10 cellular contexts compared by ENCODE assay signal in the genomic region with DNA sequence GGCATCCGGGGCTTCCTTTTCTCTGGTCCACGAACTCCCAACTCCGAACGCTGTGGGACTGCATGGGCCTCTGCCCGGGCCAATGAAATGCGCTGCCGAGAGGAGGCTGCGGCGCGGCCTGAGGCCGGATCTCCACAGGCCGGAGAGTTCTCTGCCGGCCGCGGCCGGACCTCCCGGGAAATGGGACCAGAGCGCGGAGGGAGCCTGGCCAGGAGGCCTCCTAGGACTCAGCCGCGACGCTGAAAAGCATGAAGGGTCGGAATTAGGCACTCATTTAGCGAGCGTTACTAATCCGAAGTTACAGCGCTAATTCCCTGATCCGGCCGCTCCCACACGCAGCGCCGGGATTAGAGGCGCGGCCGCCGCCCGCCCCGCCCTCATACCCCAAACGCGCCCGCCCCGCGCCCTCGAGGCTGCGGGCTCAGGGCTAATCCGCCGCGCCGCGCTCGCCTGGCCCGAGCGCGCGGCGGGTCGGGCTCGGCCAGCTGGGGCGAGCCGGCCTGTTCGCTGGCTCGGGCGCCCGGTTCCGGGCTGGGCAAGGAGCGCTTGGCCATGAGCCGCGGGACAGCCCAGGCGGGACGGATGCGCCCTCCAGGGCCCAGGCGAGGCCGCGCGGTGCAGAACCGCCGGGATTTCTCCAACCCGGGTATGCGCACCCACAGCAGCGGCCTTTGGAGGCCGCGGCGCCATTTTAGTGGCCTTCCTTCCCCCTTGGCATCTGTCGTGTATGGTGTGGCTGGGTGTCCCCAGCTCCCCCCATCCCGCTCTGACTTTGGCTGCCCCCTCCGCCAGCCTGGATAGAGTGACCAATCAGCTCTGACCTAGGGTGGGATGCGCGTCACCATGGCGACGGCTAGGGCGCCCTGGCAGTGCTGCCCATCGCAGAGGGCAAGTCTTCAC. TPM values are rescaled to one million over a fixed set of nuclear protein-coding genes. Genes with fewer than 3 reads are reported as not detected.
DNase-seq lines count a peak whose midpoint lies in the region; ATAC-seq and TF ChIP-seq lines count a peak whose summit lies in the region.
"Had no signal": no experiment of that assay in that cellular context is flagged by ENCODE, and none has a peak within 500 bp of the region (broad histone marks: within the 10 kb centered on the region; RNA-seq: fewer than 3 reads in every experiment).

No MANE protein-coding gene starts in this region.

- no peak overlapping the region for H3K9ac ChIP-seq in stomach smooth muscle (ENCODE audit: low read length in 2 of 2)

- peak overlapping the region; percentile 71 for H3K4me2 ChIP-seq in GM23338

- intact Hi-C loops in left colon (cut with DNase I, micrococcal nuclease), result no loop called here

- H3K9me2 ChIP-seq in GM23338 (ENCODE audit: insufficient read depth), result no peaks in the 10 kb centered on the region

- no peaks in the 10 kb centered on the region; the same call in 1 of the 2 replicates for H3K36me3 ChIP-seq in GM23338 (ENCODE audit: insufficient read depth)
- no peaks in the 10 kb centered on the region for H3K36me3 ChIP-seq in stomach smooth muscle (ENCODE audit: control insufficient read depth in 2 of 2, insufficient read depth in 2 of 2, low read length in 2 of 2)

- DNase-seq in GM23338 (ENCODE audit: low spot score), result peak; percentile 59
- DNase-seq in coronary artery (ENCODE audit: low spot score), result no peak
- DNase-seq in left colon, result no peak
- DNase-seq in NCI-H748 treated with DMSO at 0.1 percent for 48 hours (lab: John Stamatoyannopoulos, UW), result no peak
- DNase-seq in activated CD8-positive, alpha-beta T cell treated with anti-CD3 and anti-CD28 coated beads, Interleukin-2, amount 10 ng/mL, durations not matched to agents 7 days and 5 days, result no peak
- DNase-seq in stimulated activated CD4-positive, alpha-beta T cell treated with anti-CD3 and anti-CD28 coated beads, Interleukin-15, amount 100 ng/mL, for 24 hours, result no peak
- DNase-seq: DMS153, NCI-H2107 had no signal

- peaks cover 46% of the 10 kb centered on the region for H4K20me1 ChIP-seq in GM23338 (replicated peaks; ENCODE audit: insufficient read depth)

- POLR2A ChIA-PET in activated CD8-positive, alpha-beta T cell treated with anti-CD3 and anti-CD28 coated beads, Interleukin-2, amount 10 ng/mL, durations not matched to agents 7 days and 5 days (lab: Charles Lee), result no interaction called here

- peaks cover 98% of the 10 kb centered on the region for H3K27me3 Mint-ChIP-seq in GM23338 (ENCODE audit: insufficient read depth, low read depth, poor library complexity)
- peaks cover 82% of the 10 kb centered on the region for H3K27me3 Mint-ChIP-seq in activated CD8-positive, alpha-beta T cell treated with anti-CD3 and anti-CD28 coated beads, Interleukin-2, amount 10 ng/mL, durations not matched to agents 7 days and 5 days (ENCODE audit: low read depth)

- H3K27me3 ChIP-seq in GM23338 (ENCODE audit: insufficient read depth) (peaks cover 100% of the 10 kb centered on the region), stomach smooth muscle (ENCODE audit: control insufficient read depth in 1 of 2, insufficient read depth in 2 of 2, low read length in 2 of 2) (peaks cover 77 to 96% of the 10 kb centered on the region in 2 donors)

- H3F3A ChIP-seq in GM23338 (replicated peaks; ENCODE audit: low read depth), result peaks cover 31% of the 10 kb centered on the region

- peak overlapping the region; percentile 52 for H3K4me3 Mint-ChIP-seq in GM23338
- no peak overlapping the region for H3K4me3 Mint-ChIP-seq in activated CD8-positive, alpha-beta T cell treated with anti-CD3 and anti-CD28 coated beads, Interleukin-2, amount 10 ng/mL, durations not matched to agents 7 days and 5 days

- H3K9me3 Mint-ChIP-seq in GM23338, result peaks cover 4% of the 10 kb centered on the region; the same call in 2 of the 3 replicates
- no peaks in the 10 kb centered on the region for H3K9me3 Mint-ChIP-seq in activated CD8-positive, alpha-beta T cell treated with anti-CD3 and anti-CD28 coated beads, Interleukin-2, amount 10 ng/mL, durations not matched to agents 7 days and 5 days (ENCODE audit: insufficient read depth)

- no peaks in the 10 kb centered on the region for H3K79me2 ChIP-seq in GM23338 (replicated peaks; ENCODE audit: insufficient read depth)

- no peak for TF ChIP-seq CTCF in GM23338 (conservative IDR thresholded peaks at IDR 0.05; ENCODE audit: low read depth in 2 of 2)
- no peak for TF ChIP-seq CTCF in coronary artery (IDR thresholded peaks at IDR 0.05)

- H2AFZ ChIP-seq in GM23338, result peak overlapping the region; percentile 18; the same call in 1 of the 2 replicates

- peak; percentile 9 for ATAC-seq in GM23338
- ATAC-seq in left colon, result peak; percentile 35
- no peak for ATAC-seq in activated CD8-positive, alpha-beta T cell treated with anti-CD3 and anti-CD28 coated beads, Interleukin-2, amount 10 ng/mL, durations not matched to agents 7 days and 5 days
- no peak for ATAC-seq in GM18873 (IDR thresholded peaks at IDR 0.05; ENCODE audit: low FRiP score, unreplicated experiment)

- no peak overlapping the region for H3K27ac Mint-ChIP-seq in GM23338
- no peak overlapping the region for H3K27ac Mint-ChIP-seq in activated CD8-positive, alpha-beta T cell treated with anti-CD3 and anti-CD28 coated beads, Interleukin-2, amount 10 ng/mL, durations not matched to agents 7 days and 5 days

- no peaks in the 10 kb centered on the region for H3K36me3 Mint-ChIP-seq in GM23338 (ENCODE audit: low read depth)
- H3K36me3 Mint-ChIP-seq in activated CD8-positive, alpha-beta T cell treated with anti-CD3 and anti-CD28 coated beads, Interleukin-2, amount 10 ng/mL, durations not matched to agents 7 days and 5 days (ENCODE audit: low read depth), result peaks cover 2% of the 10 kb centered on the region

- CTCF ChIA-PET in activated CD8-positive, alpha-beta T cell treated with anti-CD3 and anti-CD28 coated beads, Interleukin-2, amount 10 ng/mL, durations not matched to agents 7 days and 5 days (lab: Charles Lee), result interaction anchor here (1.4 to 2.1 kb wide), 4 partner anchors 12 to 59 kb away, joined by 3 to 23 read pairs (median 5); no protein-coding TSS in a partner anchor

- H3K4me1 ChIP-seq in GM23338 (ENCODE audit: insufficient read depth) (peaks cover 65% of the 10 kb centered on the region), stomach smooth muscle (ENCODE audit: control insufficient read depth, insufficient read depth, low read length) (peaks cover 19% of the 10 kb centered on the region)

- H3K27ac ChIP-seq in GM23338 (ENCODE audit: low read depth) (no peak overlapping the region), coronary artery (no peak overlapping the region), stomach smooth muscle (ENCODE audit: low read length) (no peak overlapping the region)

- peak overlapping the region; percentile 48 for H3K4me3 ChIP-seq in GM23338
- peak overlapping the region; percentile 65 for H3K4me3 ChIP-seq in coronary artery
- H3K4me3 ChIP-seq in stomach smooth muscle (ENCODE audit: low read length in 2 of 2), result peak overlapping the region; percentile 40 to 47

- H3K4me1 Mint-ChIP-seq in GM23338, result peaks cover 42% of the 10 kb centered on the region
- H3K4me1 Mint-ChIP-seq in activated CD8-positive, alpha-beta T cell treated with anti-CD3 and anti-CD28 coated beads, Interleukin-2, amount 10 ng/mL, durations not matched to agents 7 days and 5 days (ENCODE audit: low read depth), result peaks cover 7% of the 10 kb centered on the region

- H3K9me3 ChIP-seq in stomach smooth muscle (ENCODE audit: control insufficient read depth in 2 of 2, low read length in 2 of 2), result no peaks in the 10 kb centered on the region

TF ChIP-seq in GM23338, 12 proteins besides CTCF, POLR2A, EP300 and RAD21:
- TF ChIP-seq EZH2phosphoT487 (IDR thresholded peaks at IDR 0.05; ENCODE audit: unreplicated experiment), result peak; percentile 99
- TF ChIP-seq EZH2 (IDR thresholded peaks at IDR 0.05; ENCODE audit: low read depth, unreplicated experiment), result peak; percentile 99
- no peak for TF ChIP-seq CREB1 (CRISPR knock-in tag; IDR thresholded peaks at IDR 0.05; ENCODE audit: low read depth)

RNA-seq across cellular contexts. Expression of gene POLG, which starts 36.8 kb away (rescaled TPM):
- 70.2 and 74.1 TPM in 2 replicates for total RNA-seq in GM23338 (2014; rRNA removed; shearing (Covaris generic))
- polyA plus RNA-seq in GM23338 (2016; fragmentation: Nextera tagmentation; extraction: Ambion mirVana), result 28.8 and 29.0 TPM in 2 replicates
- total RNA-seq in left colon, result 10 to 100 TPM; 70.3 to 71.0 TPM
- total RNA-seq in activated CD8-positive, alpha-beta T cell treated with anti-CD3 and anti-CD28 coated beads, Interleukin-2, amount 10 ng/mL, durations not matched to agents 7 days and 5 days, result 100 to 1,000 TPM; 121 to 128 TPM

Comparison
In these comparisons a context has a peak if more than half of its experiments do, and no peak if none do; other contexts are left out.
1. ATAC-seq: peak in GM23338 (single experiment) and left colon (single experiment); none in activated CD8-positive, alpha-beta T cell treated with anti-CD3 and anti-CD28 coated beads, Interleukin-2, amount 10 ng/mL, durations not matched to agents 7 days and 5 days (single experiment) and GM18873 (single experiment).
2. Peak in every context shown above with its lines, with median percentiles within 50 percentile points of each other: H3K4me3 ChIP-seq.